Comparison of ENCODE assay signal across 20 cellular contexts in the genomic region with DNA sequence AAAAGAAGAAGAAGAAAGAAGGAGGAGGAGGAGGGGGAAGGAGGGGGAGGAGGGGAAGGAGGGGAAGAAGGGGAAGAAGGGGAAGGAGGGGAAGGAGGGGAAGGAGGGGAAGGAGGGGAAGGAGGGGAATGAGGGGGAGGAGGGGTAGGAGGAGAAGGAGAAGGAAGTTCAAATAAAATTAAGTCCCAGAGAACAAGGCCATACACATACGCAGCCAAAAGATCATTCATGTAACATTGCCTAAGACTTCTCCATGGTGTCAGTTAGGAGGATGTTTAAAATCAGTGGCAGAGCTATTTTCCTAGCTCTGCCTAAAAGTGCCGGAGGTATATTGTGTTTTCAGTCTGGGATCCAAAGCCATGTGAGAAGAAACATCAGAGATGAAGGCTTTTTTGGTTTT.
"Had no signal": no experiment of that assay in that cellular context is flagged by ENCODE, and none has a peak within 500 bp of the region (broad histone marks: within the 10 kb centered on the region; RNA-seq: fewer than 3 reads in every experiment).

No MANE protein-coding gene starts in this region.

- FAIRE-seq: bronchial epithelial cell, frontal cortex, urothelium cell line had no signal

- H3K27me3 Mint-ChIP-seq: activated CD4-positive, alpha-beta memory T cell treated with anti-CD3 and anti-CD28 coated beads, Interleukin-2, amount 10 ng/mL, durations not matched to agents 7 days and 5 days; activated CD4-positive, alpha-beta T cell treated with anti-CD3 and anti-CD28 coated beads, Interleukin-2, amount 10 ng/mL, durations not matched to agents 24 days and 14 days; activated naive CD4-positive, alpha-beta T cell treated with anti-CD3 and anti-CD28 coated beads, Interleukin-2, amount 10 ng/mL, durations not matched to agents 7 days and 5 days; natural killer cell treated with Interleukin-12 subunit alpha and Interleukin-12 subunit beta and Interleukin-15 and Interleukin-18, amount 100 ng/mL, for 72 hours; stimulated activated naive CD8-positive, alpha-beta T cell treated with anti-CD3 and anti-CD28 coated beads, Interleukin-15, amount 100 ng/mL, for 72 hours had no signal

- H3K36me3 Mint-ChIP-seq: activated naive CD4-positive, alpha-beta T cell treated with anti-CD3 and anti-CD28 coated beads, Interleukin-2, amount 10 ng/mL, durations not matched to agents 7 days and 5 days; immature natural killer cell; natural killer cell treated with Interleukin-12 subunit alpha and Interleukin-12 subunit beta and Interleukin-15 and Interleukin-18, amount 100 ng/mL, for 72 hours; stimulated activated effector memory CD8-positive, alpha-beta T cell treated with anti-CD3 and anti-CD28 coated beads, Interleukin-12 subunit alpha, Interleukin-12 subunit beta, amount 100 ng/mL, for 72 hours had no signal

- DNase-seq: activated CD4-positive, alpha-beta memory T cell treated with anti-CD3 and anti-CD28 coated beads, Interleukin-2, amount 10 ng/mL, durations not matched to agents 7 days and 5 days; activated CD4-positive, alpha-beta T cell treated with anti-CD3 and anti-CD28 coated beads, Interleukin-2, amount 10 ng/mL, durations not matched to agents 24 days and 14 days; activated effector memory CD4-positive, alpha-beta T cell treated with anti-CD3 and anti-CD28 coated beads, Interleukin-2, amount 50 U/mL, for 16 hours; activated naive CD4-positive, alpha-beta T cell treated with anti-CD3 and anti-CD28 coated beads, Interleukin-2, amount 10 ng/mL, durations not matched to agents 7 days and 5 days; activated T-cell treated with anti-CD3 and anti-CD28 coated beads, Interleukin-2, amount 50 U/mL, for 72 hours; amygdala; cerebellar nuclear complex; glutamatergic neuron; immature natural killer cell; kidney glomerular epithelial cell; psoas muscle; right cardiac atrium; stimulated activated CD4-positive, alpha-beta T cell treated with anti-CD3 and anti-CD28 coated beads, Interleukin-1b, Interleukin-23, amount 100 ng/mL, for 48 hours; stimulated activated naive CD8-positive, alpha-beta T cell treated with anti-CD3 and anti-CD28 coated beads, Interleukin-15, amount 100 ng/mL, for 72 hours; T1000 had no signal

- H3K4me1 Mint-ChIP-seq: activated CD4-positive, alpha-beta memory T cell treated with anti-CD3 and anti-CD28 coated beads, Interleukin-2, amount 10 ng/mL, durations not matched to agents 7 days and 5 days; activated CD4-positive, alpha-beta T cell treated with anti-CD3 and anti-CD28 coated beads, Interleukin-2, amount 10 ng/mL, durations not matched to agents 24 days and 14 days; activated naive CD4-positive, alpha-beta T cell treated with anti-CD3 and anti-CD28 coated beads, Interleukin-2, amount 10 ng/mL, durations not matched to agents 7 days and 5 days; immature natural killer cell; stimulated activated effector memory CD8-positive, alpha-beta T cell treated with anti-CD3 and anti-CD28 coated beads, Interleukin-12 subunit alpha, Interleukin-12 subunit beta, amount 100 ng/mL, for 72 hours; stimulated activated naive CD8-positive, alpha-beta T cell treated with anti-CD3 and anti-CD28 coated beads, Interleukin-15, amount 100 ng/mL, for 72 hours had no signal

- ATAC-seq: activated T-cell treated with anti-CD3 and anti-CD28 coated beads, Interleukin-2, amount 50 U/mL, for 72 hours; natural killer cell treated with Interleukin-12 subunit alpha and Interleukin-12 subunit beta and Interleukin-15 and Interleukin-18, amount 100 ng/mL, for 72 hours; psoas muscle; right cardiac atrium; stimulated activated effector memory CD8-positive, alpha-beta T cell treated with anti-CD3 and anti-CD28 coated beads, Interleukin-12 subunit alpha, Interleukin-12 subunit beta, amount 100 ng/mL, for 72 hours; stimulated activated naive CD8-positive, alpha-beta T cell treated with anti-CD3 and anti-CD28 coated beads, Interleukin-15, amount 100 ng/mL, for 72 hours had no signal

- H3K4me3 Mint-ChIP-seq: activated CD4-positive, alpha-beta memory T cell treated with anti-CD3 and anti-CD28 coated beads, Interleukin-2, amount 10 ng/mL, durations not matched to agents 7 days and 5 days; activated CD4-positive, alpha-beta T cell treated with anti-CD3 and anti-CD28 coated beads, Interleukin-2, amount 10 ng/mL, durations not matched to agents 24 days and 14 days; activated naive CD4-positive, alpha-beta T cell treated with anti-CD3 and anti-CD28 coated beads, Interleukin-2, amount 10 ng/mL, durations not matched to agents 7 days and 5 days; activated T-cell treated with anti-CD3 and anti-CD28 coated beads, Interleukin-2, amount 50 U/mL, for 72 hours; immature natural killer cell; natural killer cell treated with Interleukin-12 subunit alpha and Interleukin-12 subunit beta and Interleukin-15 and Interleukin-18, amount 100 ng/mL, for 72 hours; stimulated activated effector memory CD8-positive, alpha-beta T cell treated with anti-CD3 and anti-CD28 coated beads, Interleukin-12 subunit alpha, Interleukin-12 subunit beta, amount 100 ng/mL, for 72 hours; stimulated activated naive CD8-positive, alpha-beta T cell treated with anti-CD3 and anti-CD28 coated beads, Interleukin-15, amount 100 ng/mL, for 72 hours had no signal

- H3K27ac Mint-ChIP-seq: activated CD4-positive, alpha-beta memory T cell treated with anti-CD3 and anti-CD28 coated beads, Interleukin-2, amount 10 ng/mL, durations not matched to agents 7 days and 5 days; activated CD4-positive, alpha-beta T cell treated with anti-CD3 and anti-CD28 coated beads, Interleukin-2, amount 10 ng/mL, durations not matched to agents 24 days and 14 days; activated naive CD4-positive, alpha-beta T cell treated with anti-CD3 and anti-CD28 coated beads, Interleukin-2, amount 10 ng/mL, durations not matched to agents 7 days and 5 days; activated T-cell treated with anti-CD3 and anti-CD28 coated beads, Interleukin-2, amount 50 U/mL, for 72 hours; immature natural killer cell; natural killer cell treated with Interleukin-12 subunit alpha and Interleukin-12 subunit beta and Interleukin-15 and Interleukin-18, amount 100 ng/mL, for 72 hours; stimulated activated effector memory CD8-positive, alpha-beta T cell treated with anti-CD3 and anti-CD28 coated beads, Interleukin-12 subunit alpha, Interleukin-12 subunit beta, amount 100 ng/mL, for 72 hours had no signal
